In the genomic region with DNA sequence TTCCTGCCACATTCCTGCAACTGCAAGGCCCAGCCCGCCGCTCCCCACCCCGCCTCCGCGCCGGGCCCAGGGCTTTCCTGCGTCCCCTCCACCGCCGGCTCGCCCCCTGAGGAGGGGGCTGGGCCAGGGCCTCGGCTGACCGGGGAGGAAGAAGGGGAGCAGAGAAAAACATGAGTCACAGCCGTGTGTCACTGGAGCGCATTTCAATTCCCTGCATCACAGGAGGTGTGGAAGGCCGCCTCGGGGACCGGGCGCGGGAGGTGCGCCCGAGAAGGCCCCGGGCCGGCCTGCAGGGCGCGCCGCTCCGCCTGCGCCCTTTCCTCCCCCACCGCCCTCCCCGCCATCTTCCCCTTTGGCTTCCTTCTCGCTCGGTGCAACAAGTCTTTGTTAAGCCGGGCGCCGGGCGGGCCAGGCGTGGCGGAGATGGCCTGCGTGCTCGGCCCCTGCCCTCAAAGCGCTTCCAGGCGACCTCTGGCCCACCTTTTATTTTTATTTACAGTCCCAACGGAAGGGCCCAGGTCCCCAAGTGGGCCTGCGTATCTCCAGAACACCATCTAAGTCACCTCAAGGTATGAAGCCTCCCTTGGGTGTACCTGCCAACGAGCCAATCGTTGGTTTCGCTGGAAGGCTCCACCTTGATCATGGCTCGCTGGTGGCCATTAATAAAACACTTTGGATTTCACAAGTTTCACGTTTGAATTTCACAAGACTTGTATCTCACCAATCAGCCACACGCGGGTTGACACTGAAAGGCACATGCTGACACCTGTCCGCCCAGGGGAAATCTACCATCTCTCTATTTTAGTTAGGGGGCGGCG, we compare ENCODE assay signal across 1 cellular context.
TF ChIP-seq lines count a peak whose summit lies in the region.

No MANE protein-coding gene starts in this region.

TF ChIP-seq in K562, 482 proteins besides CTCF, POLR2A, EP300 and RAD21 (continued from another document and continues in another):
- TF ChIP-seq HBP1 (CRISPR knock-in tag; IDR thresholded peaks at IDR 0.05) (0 out of 2 replicates have a peak, but pooled peaks have one; percentile 73), ZFX (CRISPR knock-in tag; IDR thresholded peaks at IDR 0.05) (no peak; the same call in 1 of the 2 replicates), ZNF57 (CRISPR knock-in tag; IDR thresholded peaks at IDR 0.05) (peak; percentile 12; the same call in 1 of the 2 replicates), SNRNP70 (optimal IDR thresholded peaks at IDR 0.05; ENCODE audit: low read depth, low read length) (no peak), HMGXB4 (CRISPR knock-in tag; IDR thresholded peaks at IDR 0.05) (no peak; the same call in 1 of the 2 replicates), MCM7 (IDR thresholded peaks at IDR 0.05) (no peak), ZSCAN32 (CRISPR knock-in tag; IDR thresholded peaks at IDR 0.05) (no peak), ARID1B (IDR thresholded peaks at IDR 0.05) (peak; percentile 8; the same call in 1 of the 2 replicates), BCLAF1 (IDR thresholded peaks at IDR 0.05; ENCODE audit: borderline replicate concordance in 1 of 2, control insufficient read depth in 1 of 2, low read depth in 2 of 2, low read length in 1 of 2) (peak in 1 of 2 experiments; percentile 62; a peak in 1 of 4 replicates), RBBP5 (IDR thresholded peaks at IDR 0.05; ENCODE audit: borderline replicate concordance, insufficient read depth, low read length, poor library complexity, severe bottlenecking) (peak; percentile 5), ZNF121 (CRISPR knock-in tag; conservative IDR thresholded peaks at IDR 0.05) (no peak), ARHGAP35 (IDR thresholded peaks at IDR 0.05; ENCODE audit: partially characterized antibody) (no peak), DACH1 (IDR thresholded peaks at IDR 0.05; ENCODE audit: partially characterized antibody) (no peak), RBFOX2 (IDR thresholded peaks at IDR 0.05; ENCODE audit: low read depth, low read length) (peak; percentile 86), L3MBTL2 (IDR thresholded peaks at IDR 0.05) (peak; percentile 82), CREB3 (tag; conservative IDR thresholded peaks at IDR 0.05; ENCODE audit: low read depth) (peak; percentile 64; the same call in 1 of the 2 replicates), ZNF699 (CRISPR knock-in tag; IDR thresholded peaks at IDR 0.05; ENCODE audit: insufficient replicate concordance) (no peak), BMI1 (IDR thresholded peaks at IDR 0.05; ENCODE audit: low read length) (no peak), TCF7 (IDR thresholded peaks at IDR 0.05; ENCODE audit: borderline replicate concordance) (no peak), PHF21A (IDR thresholded peaks at IDR 0.05; ENCODE audit: borderline replicate concordance, low read depth) (no peak), DIDO1 (tag; IDR thresholded peaks at IDR 0.05; ENCODE audit: low read depth) (no peak), ZNF23 (CRISPR knock-in tag; IDR thresholded peaks at IDR 0.05) (no peak), KAT8 (IDR thresholded peaks at IDR 0.05; ENCODE audit: low read depth) (no peak), ZNF134 (CRISPR knock-in tag; conservative IDR thresholded peaks at IDR 0.05) (0 out of 2 replicates have a peak, but pooled peaks have one; percentile 8), MTF1 (CRISPR knock-in tag; IDR thresholded peaks at IDR 0.05; ENCODE audit: borderline replicate concordance) (no peak), NONO (IDR thresholded peaks at IDR 0.05; ENCODE audit: low read depth in 2 of 2, low read length in 1 of 2) (peak; percentile 27 to 66; a peak in 2 of 4 replicates), MCM2 (IDR thresholded peaks at IDR 0.05; ENCODE audit: low read depth) (no peak), E2F1 (CRISPR knock-in tag; IDR thresholded peaks at IDR 0.05) (0 out of 2 replicates have a peak, but pooled peaks have one; percentile 37), ETV6 (IDR thresholded peaks at IDR 0.05; ENCODE audit: borderline replicate concordance in 1 of 2, low read depth in 2 of 2, low read length in 1 of 2) (no peak), ETV6 (CRISPR knock-in tag; IDR thresholded peaks at IDR 0.05; ENCODE audit: borderline replicate concordance) (no peak), TAL1 (IDR thresholded peaks at IDR 0.05) (no peak), ZNF561 (CRISPR knock-in tag; conservative IDR thresholded peaks at IDR 0.05) (no peak), NELFE (IDR thresholded peaks at IDR 0.05; ENCODE audit: insufficient read depth, insufficient read length) (no peak), ZNF79 (CRISPR knock-in tag; IDR thresholded peaks at IDR 0.05; ENCODE audit: low read depth) (no peak), ZBTB43 (CRISPR knock-in tag; IDR thresholded peaks at IDR 0.05) (no peak), SNIP1 (IDR thresholded peaks at IDR 0.05; ENCODE audit: low read depth) (no peak)
- TF ChIP-seq, protein P1, sequence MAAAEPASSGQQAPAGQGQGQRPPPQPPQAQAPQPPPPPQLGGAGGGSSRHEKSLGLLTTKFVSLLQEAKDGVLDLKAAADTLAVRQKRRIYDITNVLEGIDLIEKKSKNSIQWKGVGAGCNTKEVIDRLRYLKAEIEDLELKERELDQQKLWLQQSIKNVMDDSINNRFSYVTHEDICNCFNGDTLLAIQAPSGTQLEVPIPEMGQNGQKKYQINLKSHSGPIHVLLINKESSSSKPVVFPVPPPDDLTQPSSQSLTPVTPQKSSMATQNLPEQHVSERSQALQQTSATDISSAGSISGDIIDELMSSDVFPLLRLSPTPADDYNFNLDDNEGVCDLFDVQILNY (CRISPR knock-in tag; IDR thresholded peaks at IDR 0.05) = no peak
- TF ChIP-seq, protein P2, sequence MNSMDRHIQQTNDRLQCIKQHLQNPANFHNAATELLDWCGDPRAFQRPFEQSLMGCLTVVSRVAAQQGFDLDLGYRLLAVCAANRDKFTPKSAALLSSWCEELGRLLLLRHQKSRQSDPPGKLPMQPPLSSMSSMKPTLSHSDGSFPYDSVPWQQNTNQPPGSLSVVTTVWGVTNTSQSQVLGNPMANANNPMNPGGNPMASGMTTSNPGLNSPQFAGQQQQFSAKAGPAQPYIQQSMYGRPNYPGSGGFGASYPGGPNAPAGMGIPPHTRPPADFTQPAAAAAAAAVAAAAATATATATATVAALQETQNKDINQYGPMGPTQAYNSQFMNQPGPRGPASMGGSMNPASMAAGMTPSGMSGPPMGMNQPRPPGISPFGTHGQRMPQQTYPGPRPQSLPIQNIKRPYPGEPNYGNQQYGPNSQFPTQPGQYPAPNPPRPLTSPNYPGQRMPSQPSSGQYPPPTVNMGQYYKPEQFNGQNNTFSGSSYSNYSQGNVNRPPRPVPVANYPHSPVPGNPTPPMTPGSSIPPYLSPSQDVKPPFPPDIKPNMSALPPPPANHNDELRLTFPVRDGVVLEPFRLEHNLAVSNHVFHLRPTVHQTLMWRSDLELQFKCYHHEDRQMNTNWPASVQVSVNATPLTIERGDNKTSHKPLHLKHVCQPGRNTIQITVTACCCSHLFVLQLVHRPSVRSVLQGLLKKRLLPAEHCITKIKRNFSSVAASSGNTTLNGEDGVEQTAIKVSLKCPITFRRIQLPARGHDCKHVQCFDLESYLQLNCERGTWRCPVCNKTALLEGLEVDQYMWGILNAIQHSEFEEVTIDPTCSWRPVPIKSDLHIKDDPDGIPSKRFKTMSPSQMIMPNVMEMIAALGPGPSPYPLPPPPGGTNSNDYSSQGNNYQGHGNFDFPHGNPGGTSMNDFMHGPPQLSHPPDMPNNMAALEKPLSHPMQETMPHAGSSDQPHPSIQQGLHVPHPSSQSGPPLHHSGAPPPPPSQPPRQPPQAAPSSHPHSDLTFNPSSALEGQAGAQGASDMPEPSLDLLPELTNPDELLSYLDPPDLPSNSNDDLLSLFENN (IDR thresholded peaks at IDR 0.05; ENCODE audit: low read depth in 2 of 2, low read length in 2 of 2) = peak in 1 of 2 experiments; percentile 56; a peak in 1 of 4 replicates
- TF ChIP-seq, protein P3, sequence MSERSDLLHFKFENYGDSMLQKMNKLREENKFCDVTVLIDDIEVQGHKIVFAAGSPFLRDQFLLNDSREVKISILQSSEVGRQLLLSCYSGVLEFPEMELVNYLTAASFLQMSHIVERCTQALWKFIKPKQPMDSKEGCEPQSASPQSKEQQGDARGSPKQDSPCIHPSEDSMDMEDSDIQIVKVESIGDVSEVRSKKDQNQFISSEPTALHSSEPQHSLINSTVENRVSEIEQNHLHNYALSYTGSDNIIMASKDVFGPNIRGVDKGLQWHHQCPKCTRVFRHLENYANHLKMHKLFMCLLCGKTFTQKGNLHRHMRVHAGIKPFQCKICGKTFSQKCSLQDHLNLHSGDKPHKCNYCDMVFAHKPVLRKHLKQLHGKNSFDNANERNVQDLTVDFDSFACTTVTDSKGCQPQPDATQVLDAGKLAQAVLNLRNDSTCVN (CRISPR knock-in tag; IDR thresholded peaks at IDR 0.05) = no peak
- TF ChIP-seq, protein P4, sequence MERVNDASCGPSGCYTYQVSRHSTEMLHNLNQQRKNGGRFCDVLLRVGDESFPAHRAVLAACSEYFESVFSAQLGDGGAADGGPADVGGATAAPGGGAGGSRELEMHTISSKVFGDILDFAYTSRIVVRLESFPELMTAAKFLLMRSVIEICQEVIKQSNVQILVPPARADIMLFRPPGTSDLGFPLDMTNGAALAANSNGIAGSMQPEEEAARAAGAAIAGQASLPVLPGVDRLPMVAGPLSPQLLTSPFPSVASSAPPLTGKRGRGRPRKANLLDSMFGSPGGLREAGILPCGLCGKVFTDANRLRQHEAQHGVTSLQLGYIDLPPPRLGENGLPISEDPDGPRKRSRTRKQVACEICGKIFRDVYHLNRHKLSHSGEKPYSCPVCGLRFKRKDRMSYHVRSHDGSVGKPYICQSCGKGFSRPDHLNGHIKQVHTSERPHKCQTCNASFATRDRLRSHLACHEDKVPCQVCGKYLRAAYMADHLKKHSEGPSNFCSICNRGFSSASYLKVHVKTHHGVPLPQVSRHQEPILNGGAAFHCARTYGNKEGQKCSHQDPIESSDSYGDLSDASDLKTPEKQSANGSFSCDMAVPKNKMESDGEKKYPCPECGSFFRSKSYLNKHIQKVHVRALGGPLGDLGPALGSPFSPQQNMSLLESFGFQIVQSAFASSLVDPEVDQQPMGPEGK (CRISPR knock-in tag; IDR thresholded peaks at IDR 0.05; ENCODE audit: borderline replicate concordance) = no peak
